In the genomic region with DNA sequence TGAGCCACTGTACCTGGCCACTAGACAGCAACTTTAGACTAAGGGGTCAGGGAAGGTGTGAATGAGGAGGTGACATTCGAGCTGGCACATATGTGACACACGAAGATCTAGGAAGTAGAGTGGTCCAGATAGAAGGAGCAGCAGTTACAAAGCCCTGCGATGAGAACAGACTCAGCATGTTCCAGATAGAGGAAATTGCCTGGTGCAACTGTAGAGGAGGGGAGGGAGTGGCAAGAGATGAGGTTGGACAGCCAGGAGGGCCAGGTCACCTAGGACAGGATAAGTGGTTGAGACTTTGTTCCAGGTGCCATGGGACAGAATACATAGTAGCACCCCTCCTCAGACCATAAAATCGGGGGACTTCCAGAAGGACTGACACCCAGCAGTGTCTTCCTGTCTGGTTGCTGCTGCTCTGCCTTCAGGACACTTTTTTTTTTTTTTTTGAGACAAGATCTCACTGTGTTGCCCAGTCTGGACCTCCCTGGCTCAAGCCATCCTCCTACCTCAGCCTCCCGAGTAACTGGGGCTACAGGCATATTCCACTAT, we compare ENCODE assay signal across 10 cellular contexts. TPM values are rescaled to one million over a fixed set of nuclear protein-coding genes. Genes with fewer than 3 reads are reported as not detected.
DNase-seq lines count a peak whose midpoint lies in the region; ATAC-seq, FAIRE-seq and TF ChIP-seq lines count a peak whose summit lies in the region.
"Had no signal": no experiment of that assay in that cellular context is flagged by ENCODE, and none has a peak within 500 bp of the region (broad histone marks: within the 10 kb centered on the region; RNA-seq: fewer than 3 reads in every experiment).

No MANE protein-coding gene starts in this region.

- H3K36me3 ChIP-seq in GM23338 (ENCODE audit: insufficient read depth) (0 out of 2 replicates have a peak, but pooled peaks cover 2% of the 10 kb centered on the region), heart left ventricle (peaks cover 0 to 20% (median 0%) of the 10 kb centered on the region in 9 donors), rectal smooth muscle tissue (ENCODE audit: control insufficient read depth, insufficient read depth, low read length) (peaks cover 3% of the 10 kb centered on the region)

- H3K9me3 ChIP-seq in heart left ventricle = no peaks in the 10 kb centered on the region

- H3K4me3 ChIP-seq in GM23338 = no peak overlapping the region
- no peak overlapping the region for H3K4me3 ChIP-seq in heart left ventricle
- H3K4me3 ChIP-seq in rectal smooth muscle tissue (ENCODE audit: low read length) = no peak overlapping the region

- 0 out of 2 replicates have a peak overlapping the region, but pooled peaks have one; percentile 21 for H3K4me2 ChIP-seq in GM23338

- H3K9ac ChIP-seq in rectal smooth muscle tissue (ENCODE audit: low read length) = no peak overlapping the region

- H3K27me3 Mint-ChIP-seq in GM23338 (ENCODE audit: insufficient read depth, low read depth, poor library complexity) = peaks cover 3% of the 10 kb centered on the region
- H3K27me3 Mint-ChIP-seq in activated T-helper 2 cell treated with anti-CD3 and anti-CD28 coated beads, Interferon-gamma antibody, Interleukin-2, Interleukin-4, amounts not matched to agents 10 μg/mL and 5 μg/mL and 100 μg/mL, durations not matched to agents 14 hours and 24 hours and 36 hours (ENCODE audit: low read depth) = no peaks in the 10 kb centered on the region
- H3K27me3 Mint-ChIP-seq: activated CD4-positive, alpha-beta T cell treated with anti-CD3 and anti-CD28 coated beads for 36 hours had no signal

- peak overlapping the region; percentile 69 for H3K27ac Mint-ChIP-seq in GM23338
- H3K27ac Mint-ChIP-seq in activated T-helper 2 cell treated with anti-CD3 and anti-CD28 coated beads, Interferon-gamma antibody, Interleukin-2, Interleukin-4, amounts not matched to agents 10 μg/mL and 5 μg/mL and 100 μg/mL, durations not matched to agents 14 hours and 24 hours and 36 hours = peak overlapping the region; percentile 45

- no peaks in the 10 kb centered on the region for H3K9me3 Mint-ChIP-seq in GM23338
- no peaks in the 10 kb centered on the region for H3K9me3 Mint-ChIP-seq in activated T-helper 2 cell treated with anti-CD3 and anti-CD28 coated beads, Interferon-gamma antibody, Interleukin-2, Interleukin-4, amounts not matched to agents 10 μg/mL and 5 μg/mL and 100 μg/mL, durations not matched to agents 14 hours and 24 hours and 36 hours

- TF ChIP-seq CTCF in GM23338 (conservative IDR thresholded peaks at IDR 0.05; ENCODE audit: low read depth in 2 of 2) = no peak
- no peak for TF ChIP-seq CTCF in heart left ventricle (IDR thresholded peaks at IDR 0.05)

- DNase-seq in GM23338 (ENCODE audit: low spot score) (no peak), heart left ventricle (peak in 1 of 5 donors; percentile 39), GM12891 (ENCODE audit: insufficient read length, low spot score) (no peak), NCI-H526 (lab: John Stamatoyannopoulos, UW) (no peak)
- no peak for DNase-seq in activated T-helper 2 cell treated with anti-CD3 and anti-CD28 coated beads, Interferon-gamma antibody, Interleukin-2, Interleukin-4, amounts not matched to agents 10 μg/mL and 5 μg/mL and 100 μg/mL, durations not matched to agents 14 hours and 24 hours and 36 hours (ENCODE audit: low spot score)
- no peak for DNase-seq in stimulated activated CD4-positive, alpha-beta T cell treated with anti-CD3 and anti-CD28 coated beads, Interleukin-2, amount 100 ng/mL, for 48 hours
- DNase-seq: DND-41 had no signal

- H3K4me3 Mint-ChIP-seq in GM23338 = no peak overlapping the region
- H3K4me3 Mint-ChIP-seq in activated T-helper 2 cell treated with anti-CD3 and anti-CD28 coated beads, Interferon-gamma antibody, Interleukin-2, Interleukin-4, amounts not matched to agents 10 μg/mL and 5 μg/mL and 100 μg/mL, durations not matched to agents 14 hours and 24 hours and 36 hours (ENCODE audit: low read depth) = no peak overlapping the region
- H3K4me3 Mint-ChIP-seq: activated CD4-positive, alpha-beta T cell treated with anti-CD3 and anti-CD28 coated beads for 36 hours had no signal

- peaks cover 100% of the 10 kb centered on the region for H3K79me2 ChIP-seq in GM23338 (replicated peaks; ENCODE audit: insufficient read depth)

- FAIRE-seq in GM12891 (lab: Jason Lieb, UNC) = no peak

- no peak overlapping the region for H3K27ac ChIP-seq in GM23338 (ENCODE audit: low read depth)
- peak overlapping the region; percentile 68 to 90 (median 78) for H3K27ac ChIP-seq in heart left ventricle
- H3K27ac ChIP-seq in rectal smooth muscle tissue (ENCODE audit: low read depth, low read length) = peak overlapping the region; percentile 43

- H4K20me1 ChIP-seq in GM23338 (replicated peaks; ENCODE audit: insufficient read depth) = peaks cover 71% of the 10 kb centered on the region

- intact Hi-C loops in activated T-helper 2 cell treated with anti-CD3 and anti-CD28 coated beads, Interferon-gamma antibody, Interleukin-2, Interleukin-4, amounts not matched to agents 10 μg/mL and 5 μg/mL and 100 μg/mL, durations not matched to agents 14 hours and 24 hours and 36 hours (cut with micrococcal nuclease) = no loop called here
- intact Hi-C loops in heart left ventricle (cut with DNase I) = no loop called here

- peaks cover 42% of the 10 kb centered on the region for H3K4me1 Mint-ChIP-seq in GM23338
- peaks cover 8% of the 10 kb centered on the region for H3K4me1 Mint-ChIP-seq in activated T-helper 2 cell treated with anti-CD3 and anti-CD28 coated beads, Interferon-gamma antibody, Interleukin-2, Interleukin-4, amounts not matched to agents 10 μg/mL and 5 μg/mL and 100 μg/mL, durations not matched to agents 14 hours and 24 hours and 36 hours (ENCODE audit: low read depth)

- H3K4me1 ChIP-seq in GM23338 (ENCODE audit: insufficient read depth) (peaks cover 18% of the 10 kb centered on the region), heart left ventricle (peaks cover 15 to 82% (median 68%) of the 10 kb centered on the region in 12 donors), rectal smooth muscle tissue (ENCODE audit: control insufficient read depth, insufficient read depth, low read length) (peaks cover 22% of the 10 kb centered on the region)

- WGBS in heart left ventricle, 4 donors = 55 to 62% (median 59%) methylated on average over 5 of the region's 5 CpGs

- H2AFZ ChIP-seq in GM23338 = no peak overlapping the region

- H3F3A ChIP-seq in GM23338 (replicated peaks; ENCODE audit: low read depth) = no peaks in the 10 kb centered on the region; the same call in 1 of the 2 replicates

- TF ChIP-seq POLR2A in heart left ventricle (IDR thresholded peaks at IDR 0.05) = no peak
- no peak for TF ChIP-seq POLR2A in GM12891 (IDR thresholded peaks at IDR 0.05; ENCODE audit: low read depth, low read length)

- peaks cover 33% of the 10 kb centered on the region for H3K36me3 Mint-ChIP-seq in GM23338 (ENCODE audit: low read depth)
- peaks cover 17% of the 10 kb centered on the region for H3K36me3 Mint-ChIP-seq in activated T-helper 2 cell treated with anti-CD3 and anti-CD28 coated beads, Interferon-gamma antibody, Interleukin-2, Interleukin-4, amounts not matched to agents 10 μg/mL and 5 μg/mL and 100 μg/mL, durations not matched to agents 14 hours and 24 hours and 36 hours (ENCODE audit: low read depth)

- H3K27me3 ChIP-seq in GM23338 (ENCODE audit: insufficient read depth) (no peaks in the 10 kb centered on the region), heart left ventricle (no peaks in the 10 kb centered on the region), rectal smooth muscle tissue (ENCODE audit: control insufficient read depth, insufficient read depth, low read length) (no peaks in the 10 kb centered on the region)

- ATAC-seq in GM23338 = no peak
- peak; percentile 3 to 60 (median 19) for ATAC-seq in heart left ventricle
- no peak for ATAC-seq in HG02610 (IDR thresholded peaks at IDR 0.05; ENCODE audit: unreplicated experiment)

- H3K9me2 ChIP-seq in GM23338 (ENCODE audit: insufficient read depth) = no peaks in the 10 kb centered on the region

RNA-seq across cellular contexts. Expression of gene CENPT, which starts 11.0 kb away (rescaled TPM):
- total RNA-seq in GM23338 (2014; rRNA removed; shearing (Covaris generic)) = 31.8 and 55.4 TPM in 2 replicates
- 59.2 and 63.8 TPM in 2 replicates for polyA plus RNA-seq in GM23338 (2016; fragmentation: Nextera tagmentation; extraction: Ambion mirVana)
- 38.6 and 50.1 TPM in 2 replicates for total RNA-seq in activated T-helper 2 cell treated with anti-CD3 and anti-CD28 coated beads, Interferon-gamma antibody, Interleukin-2, Interleukin-4, amounts not matched to agents 10 μg/mL and 5 μg/mL and 100 μg/mL, durations not matched to agents 14 hours and 24 hours and 36 hours
- 10 to 100 TPM; 14.4 to 31.2 (median 20.1) TPM for total RNA-seq in heart left ventricle
- polyA plus RNA-seq in heart left ventricle = 10 to 100 TPM; 25.7 to 28.0 TPM
- 28.0 TPM for polyA plus RNA-seq in GM12891 (2012; ENCODE audit: low read depth, missing spikeins)

RNA-seq across cellular contexts. Expression of gene NUTF2, which starts 11.8 kb away (rescaled TPM):
- total RNA-seq in GM23338 (2014; rRNA removed; shearing (Covaris generic)) = 158 and 321 TPM in 2 replicates
- polyA plus RNA-seq in GM23338 (2016; fragmentation: Nextera tagmentation; extraction: Ambion mirVana) (373 and 391 TPM in 2 replicates), heart left ventricle (100 to 1,000 TPM; 179 to 191 TPM)
- 165 and 177 TPM in 2 replicates for total RNA-seq in activated T-helper 2 cell treated with anti-CD3 and anti-CD28 coated beads, Interferon-gamma antibody, Interleukin-2, Interleukin-4, amounts not matched to agents 10 μg/mL and 5 μg/mL and 100 μg/mL, durations not matched to agents 14 hours and 24 hours and 36 hours
- 100 to 1,000 TPM in 2 of 9 donors, 10 to 100 TPM in 7; 66.5 to 145 (median 90.9) TPM for total RNA-seq in heart left ventricle
- polyA plus RNA-seq in GM12891 (2012; ENCODE audit: low read depth, missing spikeins) = 155 TPM

RNA-seq across cellular contexts. Expression of gene EDC4, which starts 14.3 kb away (rescaled TPM):
- total RNA-seq in GM23338 (2014; rRNA removed; shearing (Covaris generic)) = 74.2 and 98.5 TPM in 2 replicates
- polyA plus RNA-seq in GM23338 (2016; fragmentation: Nextera tagmentation; extraction: Ambion mirVana) (34.8 and 39.6 TPM in 2 replicates), heart left ventricle (10 to 100 TPM; 27.8 to 31.1 TPM)
- total RNA-seq in activated T-helper 2 cell treated with anti-CD3 and anti-CD28 coated beads, Interferon-gamma antibody, Interleukin-2, Interleukin-4, amounts not matched to agents 10 μg/mL and 5 μg/mL and 100 μg/mL, durations not matched to agents 14 hours and 24 hours and 36 hours = 102 and 105 TPM in 2 replicates
- total RNA-seq in heart left ventricle = 10 to 100 TPM; 26.2 to 42.5 (median 32.5) TPM
- polyA plus RNA-seq in GM12891 (2012; ENCODE audit: low read depth, missing spikeins) = 42.0 TPM

RNA-seq across cellular contexts. Expression of gene THAP11, which starts 16.4 kb away (rescaled TPM):
- total RNA-seq in GM23338 (2014; rRNA removed; shearing (Covaris generic)) = 102 and 115 TPM in 2 replicates
- polyA plus RNA-seq in GM23338 (2016; fragmentation: Nextera tagmentation; extraction: Ambion mirVana) = 37.3 and 39.5 TPM in 2 replicates
- 43.0 and 45.1 TPM in 2 replicates for total RNA-seq in activated T-helper 2 cell treated with anti-CD3 and anti-CD28 coated beads, Interferon-gamma antibody, Interleukin-2, Interleukin-4, amounts not matched to agents 10 μg/mL and 5 μg/mL and 100 μg/mL, durations not matched to agents 14 hours and 24 hours and 36 hours
- 10 to 100 TPM; 24.9 to 87.5 (median 31.4) TPM for total RNA-seq in heart left ventricle
- polyA plus RNA-seq in heart left ventricle = 10 to 100 TPM; 10.6 to 26.3 TPM
- 13.6 TPM for polyA plus RNA-seq in GM12891 (2012; ENCODE audit: low read depth, missing spikeins)

RNA-seq across cellular contexts. Expression of gene NRN1L, which starts 26.2 kb away (rescaled TPM):
- total RNA-seq in GM23338 (2014; rRNA removed; shearing (Covaris generic)) = 13.8 and 14.0 TPM in 2 replicates
- polyA plus RNA-seq in GM23338 (2016; fragmentation: Nextera tagmentation; extraction: Ambion mirVana) (26.1 and 33.8 TPM in 2 replicates), heart left ventricle (1 to 10 TPM; 1.7 to 1.8 TPM)
- total RNA-seq in activated T-helper 2 cell treated with anti-CD3 and anti-CD28 coated beads, Interferon-gamma antibody, Interleukin-2, Interleukin-4, amounts not matched to agents 10 μg/mL and 5 μg/mL and 100 μg/mL, durations not matched to agents 14 hours and 24 hours and 36 hours = not detected in 2 replicates
- 1 to 10 TPM in 4 of 9 donors, under 1 TPM in 2, not detected in 3; 0.78 to 5.8 (median 1.7) TPM for total RNA-seq in heart left ventricle
- 1.6 TPM for polyA plus RNA-seq in GM12891 (2012; ENCODE audit: low read depth, missing spikeins)
- total RNA-seq: activated CD4-positive, alpha-beta T cell treated with anti-CD3 and anti-CD28 coated beads for 36 hours had no signal

Comparison
In these comparisons a context has a peak if more than half of its experiments do, and no peak if none do; other contexts are left out.
1. ATAC-seq: peak in heart left ventricle (4 of 4); none in GM23338 (single experiment) and HG02610 (single experiment).